ENCODE assay signal across 15 cellular contexts in genomic region chr7:158633055-158633956, GRCh38. TPM values are rescaled to one million over a fixed set of nuclear protein-coding genes. Genes with fewer than 3 reads are reported as not detected.
DNase-seq lines count a peak whose midpoint lies in the region; ATAC-seq, FAIRE-seq and TF ChIP-seq lines count a peak whose summit lies in the region.
"Had no signal": no experiment of that assay in that cellular context is flagged by ENCODE, and none has a peak within 500 bp of the region (broad histone marks: within the 10 kb centered on the region; RNA-seq: fewer than 3 reads in every experiment).

No MANE protein-coding gene starts in this region.

- TF ChIP-seq CTCF in chondrocyte (IDR thresholded peaks at IDR 0.05) (no peak), WTC11 (IDR thresholded peaks at IDR 0.05) (no peak)

- DNase-seq in chondrocyte (ENCODE audit: low spot score) (no peak), WTC11 (ENCODE audit: low spot score) (no peak), H54 (ENCODE audit: insufficient read length, low spot score) (no peak), NCI-H1417 treated with DMSO at 0.1 percent for 48 hours (lab: John Stamatoyannopoulos, UW) (no peak), NCI-H2171 (lab: John Stamatoyannopoulos, UW) (no peak)
- DNase-seq: activated naive CD4-positive, alpha-beta T cell treated with anti-CD3 and anti-CD28 coated beads for 36 hours; Caco-2; dorsolateral prefrontal cortex; left ventricle myocardium inferior; MV-4-11; NK-92 treated with Interleukin-12 subunit alpha and Interleukin-12 subunit beta, amount 100 ng/mL, for 24 hours had no signal

- POLR2A ChIA-PET in WTC11 (lab: Charles Lee) = no interaction called here

- H3K27ac Mint-ChIP-seq in chondrocyte (ENCODE audit: unreplicated experiment) (peak overlapping the region; percentile 23), WTC11 (no peak overlapping the region)
- H3K27ac Mint-ChIP-seq: activated naive CD4-positive, alpha-beta T cell treated with anti-CD3 and anti-CD28 coated beads for 36 hours; progenitor cell of endocrine pancreas had no signal

- no peak for TF ChIP-seq POLR2A in H54 (IDR thresholded peaks at IDR 0.05; ENCODE audit: low read depth, low read length)

- ATAC-seq in GM18498 (IDR thresholded peaks at IDR 0.05; ENCODE audit: unreplicated experiment) (peak; percentile 65), GM19397 (IDR thresholded peaks at IDR 0.05; ENCODE audit: unreplicated experiment) (peak; percentile 76), HG03095 (IDR thresholded peaks at IDR 0.05; ENCODE audit: unreplicated experiment) (peak; percentile 83), WTC11 (no peak)

- H3K4me1 Mint-ChIP-seq in chondrocyte (ENCODE audit: low read depth) (peaks cover 15% of the 10 kb centered on the region), WTC11 (no peaks in the 10 kb centered on the region)

- H3K36me3 Mint-ChIP-seq in chondrocyte (ENCODE audit: low read depth) = peaks cover 1% of the 10 kb centered on the region
- H3K36me3 Mint-ChIP-seq in WTC11 = peaks cover 37% of the 10 kb centered on the region

- H3K27me3 Mint-ChIP-seq in chondrocyte (ENCODE audit: low read depth) = no peaks in the 10 kb centered on the region
- no peaks in the 10 kb centered on the region for H3K27me3 Mint-ChIP-seq in WTC11 (ENCODE audit: low read depth)
- H3K27me3 Mint-ChIP-seq: progenitor cell of endocrine pancreas had no signal

- H3K9me3 Mint-ChIP-seq in chondrocyte (ENCODE audit: low read depth) (no peaks in the 10 kb centered on the region), WTC11 (no peaks in the 10 kb centered on the region)
- H3K9me3 Mint-ChIP-seq: activated naive CD4-positive, alpha-beta T cell treated with anti-CD3 and anti-CD28 coated beads for 36 hours had no signal

- H3K4me3 Mint-ChIP-seq in chondrocyte (ENCODE audit: unreplicated experiment) (no peak overlapping the region), WTC11 (no peak overlapping the region)
- H3K4me3 Mint-ChIP-seq: activated naive CD4-positive, alpha-beta T cell treated with anti-CD3 and anti-CD28 coated beads for 36 hours had no signal

- no peak for FAIRE-seq in H54 (lab: Jason Lieb, UNC)

- CTCF ChIA-PET in WTC11 (lab: Charles Lee) = interaction anchor here (0.7 kb wide), 1 partner anchor 15 kb away, joined by 3 read pairs; no protein-coding TSS in a partner anchor

TF ChIP-seq in WTC11, 78 proteins besides CTCF, POLR2A, EP300 and RAD21:
- TF ChIP-seq JUN (CRISPR knock-in tag; IDR thresholded peaks at IDR 0.05) (no peak), IRF2 (CRISPR knock-in tag; IDR thresholded peaks at IDR 0.05; ENCODE audit: borderline replicate concordance, low read depth) (no peak), FOXP1 (CRISPR knock-in tag; IDR thresholded peaks at IDR 0.05; ENCODE audit: borderline replicate concordance) (no peak), NFE2L1 (CRISPR knock-in tag; IDR thresholded peaks at IDR 0.05) (no peak), ZMAT4 (CRISPR knock-in tag; IDR thresholded peaks at IDR 0.05) (no peak), NR2C2 (CRISPR knock-in tag; IDR thresholded peaks at IDR 0.05) (no peak), ARID4B (CRISPR knock-in tag; IDR thresholded peaks at IDR 0.05; ENCODE audit: borderline replicate concordance) (no peak), ETV6 (CRISPR knock-in tag; IDR thresholded peaks at IDR 0.05) (no peak), NFATC4 (CRISPR knock-in tag; IDR thresholded peaks at IDR 0.05) (no peak), MXD4 (CRISPR knock-in tag; IDR thresholded peaks at IDR 0.05; ENCODE audit: borderline replicate concordance) (no peak)
- TF ChIP-seq, protein P1, sequence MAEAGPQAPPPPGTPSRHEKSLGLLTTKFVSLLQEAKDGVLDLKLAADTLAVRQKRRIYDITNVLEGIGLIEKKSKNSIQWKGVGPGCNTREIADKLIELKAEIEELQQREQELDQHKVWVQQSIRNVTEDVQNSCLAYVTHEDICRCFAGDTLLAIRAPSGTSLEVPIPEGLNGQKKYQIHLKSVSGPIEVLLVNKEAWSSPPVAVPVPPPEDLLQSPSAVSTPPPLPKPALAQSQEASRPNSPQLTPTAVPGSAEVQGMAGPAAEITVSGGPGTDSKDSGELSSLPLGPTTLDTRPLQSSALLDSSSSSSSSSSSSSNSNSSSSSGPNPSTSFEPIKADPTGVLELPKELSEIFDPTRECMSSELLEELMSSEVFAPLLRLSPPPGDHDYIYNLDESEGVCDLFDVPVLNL (CRISPR knock-in tag; IDR thresholded peaks at IDR 0.05; ENCODE audit: borderline replicate concordance, low read depth) = no peak
- TF ChIP-seq, protein P2, sequence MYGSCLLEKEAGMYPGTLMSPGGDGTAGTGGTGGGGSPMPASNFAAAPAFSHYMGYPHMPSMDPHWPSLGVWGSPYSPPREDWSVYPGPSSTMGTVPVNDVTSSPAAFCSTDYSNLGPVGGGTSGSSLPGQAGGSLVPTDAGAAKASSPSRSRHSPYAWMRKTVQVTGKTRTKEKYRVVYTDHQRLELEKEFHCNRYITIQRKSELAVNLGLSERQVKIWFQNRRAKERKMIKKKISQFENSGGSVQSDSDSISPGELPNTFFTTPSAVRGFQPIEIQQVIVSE (CRISPR knock-in tag; IDR thresholded peaks at IDR 0.05; ENCODE audit: borderline replicate concordance) = no peak
- TF ChIP-seq, protein P3, sequence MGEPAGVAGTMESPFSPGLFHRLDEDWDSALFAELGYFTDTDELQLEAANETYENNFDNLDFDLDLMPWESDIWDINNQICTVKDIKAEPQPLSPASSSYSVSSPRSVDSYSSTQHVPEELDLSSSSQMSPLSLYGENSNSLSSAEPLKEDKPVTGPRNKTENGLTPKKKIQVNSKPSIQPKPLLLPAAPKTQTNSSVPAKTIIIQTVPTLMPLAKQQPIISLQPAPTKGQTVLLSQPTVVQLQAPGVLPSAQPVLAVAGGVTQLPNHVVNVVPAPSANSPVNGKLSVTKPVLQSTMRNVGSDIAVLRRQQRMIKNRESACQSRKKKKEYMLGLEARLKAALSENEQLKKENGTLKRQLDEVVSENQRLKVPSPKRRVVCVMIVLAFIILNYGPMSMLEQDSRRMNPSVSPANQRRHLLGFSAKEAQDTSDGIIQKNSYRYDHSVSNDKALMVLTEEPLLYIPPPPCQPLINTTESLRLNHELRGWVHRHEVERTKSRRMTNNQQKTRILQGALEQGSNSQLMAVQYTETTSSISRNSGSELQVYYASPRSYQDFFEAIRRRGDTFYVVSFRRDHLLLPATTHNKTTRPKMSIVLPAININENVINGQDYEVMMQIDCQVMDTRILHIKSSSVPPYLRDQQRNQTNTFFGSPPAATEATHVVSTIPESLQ (CRISPR knock-in tag; IDR thresholded peaks at IDR 0.05) = no peak

RNA-seq across cellular contexts. Expression of gene PTPRN2, which starts 45.7 kb away (rescaled TPM):
- total RNA-seq in chondrocyte = 0.30 to 0.51 TPM (median 0.36 TPM) in 3 replicates
- 2.6 to 4.7 TPM (median 3.9 TPM) in 3 replicates for total RNA-seq in WTC11 (2021)
